8 cellular contexts compared by ENCODE assay signal in genomic region chr5:147188200-147189108, GRCh38. TPM values are rescaled to one million over a fixed set of nuclear protein-coding genes. Genes with fewer than 3 reads are reported as not detected.
A peak's percentile ranks its signal among the peaks of the same experiment; 100 is the strongest.
DNase-seq lines count a peak whose midpoint lies in the region; ATAC-seq and TF ChIP-seq lines count a peak whose summit lies in the region.

No MANE protein-coding gene starts in this region.

- DNase-seq in COR-L47 (lab: John Stamatoyannopoulos, UW) (peak; percentile 78), NCI-H2227 treated with DMSO at 0.1 percent for 48 hours (lab: John Stamatoyannopoulos, UW) (peak; percentile 74), esophagus muscularis mucosa (ENCODE audit: extremely low spot score) (no peak), uterus (peak; percentile 18 to 32)
- DNase-seq in activated CD4-positive, alpha-beta T cell treated with anti-CD3 and anti-CD28 coated beads, Interleukin-2, amount 50 U/mL, for 1 hour: peak; percentile 16
- peak; percentile 65 for DNase-seq in natural killer cell treated with Interleukin-12 subunit alpha and Interleukin-12 subunit beta and Interleukin-15 and Interleukin-18, amount 100 ng/mL, for 72 hours (ENCODE audit: low spot score)

- intact Hi-C loops in esophagus muscularis mucosa (cut with DNase I): no loop called here
- intact Hi-C loops in uterus (cut with DNase I; ENCODE audit: low total_unique reads): no loop called here

- no peaks in the 10 kb centered on the region for H3K9me3 Mint-ChIP-seq in natural killer cell treated with Interleukin-12 subunit alpha and Interleukin-12 subunit beta and Interleukin-15 and Interleukin-18, amount 100 ng/mL, for 72 hours

- peaks cover 8 to 14% of the 10 kb centered on the region in 2 donors for H3K27me3 Mint-ChIP-seq in natural killer cell treated with Interleukin-12 subunit alpha and Interleukin-12 subunit beta and Interleukin-15 and Interleukin-18, amount 100 ng/mL, for 72 hours

- 48% methylated on average over 20 of the region's 20 CpGs for WGBS in esophagus muscularis mucosa

- no peaks in the 10 kb centered on the region for H3K27me3 ChIP-seq in esophagus muscularis mucosa
- H3K27me3 ChIP-seq in uterus: no peaks in the 10 kb centered on the region

- peak; percentile 89 for ATAC-seq in GM19023 (IDR thresholded peaks at IDR 0.05; ENCODE audit: unreplicated experiment)
- peak; percentile 90 for ATAC-seq in HG03175 (IDR thresholded peaks at IDR 0.05; ENCODE audit: unreplicated experiment)
- peak in 1 of 2 donors; percentile 73 for ATAC-seq in natural killer cell treated with Interleukin-12 subunit alpha and Interleukin-12 subunit beta and Interleukin-15 and Interleukin-18, amount 100 ng/mL, for 72 hours

- no peak overlapping the region for H3K27ac ChIP-seq in esophagus muscularis mucosa (replicated peaks in 1 of 4)
- no peak overlapping the region for H3K27ac ChIP-seq in uterus

- peaks cover 4 to 7% of the 10 kb centered on the region in 2 donors for H3K4me1 Mint-ChIP-seq in natural killer cell treated with Interleukin-12 subunit alpha and Interleukin-12 subunit beta and Interleukin-15 and Interleukin-18, amount 100 ng/mL, for 72 hours (ENCODE audit: low read depth in 2 of 2)

- peaks cover 0 to 10% (median 2%) of the 10 kb centered on the region in 4 donors for H3K4me1 ChIP-seq in esophagus muscularis mucosa
- no peaks in the 10 kb centered on the region for H3K4me1 ChIP-seq in uterus

- TF ChIP-seq EP300 in esophagus muscularis mucosa (IDR thresholded peaks at IDR 0.05): no peak

- no peak for TF ChIP-seq POLR2A in esophagus muscularis mucosa (IDR thresholded peaks at IDR 0.05; ENCODE audit: low read depth)
- TF ChIP-seq POLR2A in uterus (IDR thresholded peaks at IDR 0.05): no peak

- peak overlapping the region; percentile 10 for H3K4me3 Mint-ChIP-seq in natural killer cell treated with Interleukin-12 subunit alpha and Interleukin-12 subunit beta and Interleukin-15 and Interleukin-18, amount 100 ng/mL, for 72 hours

- H3K36me3 ChIP-seq in esophagus muscularis mucosa: no peaks in the 10 kb centered on the region
- no peaks in the 10 kb centered on the region for H3K36me3 ChIP-seq in uterus

- H3K9me3 ChIP-seq in esophagus muscularis mucosa: no peaks in the 10 kb centered on the region
- H3K9me3 ChIP-seq in uterus: no peaks in the 10 kb centered on the region

- H3K4me3 ChIP-seq in esophagus muscularis mucosa (peak overlapping the region; percentile 8 to 43 (median 30)), uterus (no peak overlapping the region)

- TF ChIP-seq CTCF in esophagus muscularis mucosa (IDR thresholded peaks at IDR 0.05) (peak; percentile 74 to 91 (median 91)), uterus (IDR thresholded peaks at IDR 0.05) (peak; percentile 69 to 80 (median 73))

- H3K36me3 Mint-ChIP-seq in natural killer cell treated with Interleukin-12 subunit alpha and Interleukin-12 subunit beta and Interleukin-15 and Interleukin-18, amount 100 ng/mL, for 72 hours: no peaks in the 10 kb centered on the region

- no peak overlapping the region for H3K27ac Mint-ChIP-seq in natural killer cell treated with Interleukin-12 subunit alpha and Interleukin-12 subunit beta and Interleukin-15 and Interleukin-18, amount 100 ng/mL, for 72 hours

RNA-seq across cellular contexts. Expression of gene STK32A, which starts 46.4 kb away (rescaled TPM):
- 1 to 10 TPM; 1.0 to 1.4 (median 1.3) TPM for total RNA-seq in esophagus muscularis mucosa
- total RNA-seq in natural killer cell treated with Interleukin-12 subunit alpha and Interleukin-12 subunit beta and Interleukin-15 and Interleukin-18, amount 100 ng/mL, for 72 hours: not detected
- total RNA-seq in uterus: 1 to 10 TPM in 1 of 4 donors, under 1 TPM in 2, not detected in 1; 0.51 to 2.0 (median 0.97) TPM

Comparison
In these comparisons a context has a peak if more than half of its experiments do, and no peak if none do; other contexts are left out.
1. H3K4me3 ChIP-seq: peak in esophagus muscularis mucosa (4 of 4); none in uterus (0 of 2).